In genomic region chr1:204454476-204454875, GRCh38 we compare ENCODE assay signal across 15 cellular contexts. TPM values are rescaled to one million over a fixed set of nuclear protein-coding genes. Genes with fewer than 3 reads are reported as not detected.
DNase-seq lines count a peak whose midpoint lies in the region; ATAC-seq and TF ChIP-seq lines count a peak whose summit lies in the region.
"Had no signal": no experiment of that assay in that cellular context is flagged by ENCODE, and none has a peak within 500 bp of the region (broad histone marks: within the 10 kb centered on the region; RNA-seq: fewer than 3 reads in every experiment).

No MANE protein-coding gene starts in this region.

- H4K20me1 ChIP-seq in neural cell (ENCODE audit: insufficient read depth) = no peaks in the 10 kb centered on the region

- no peak overlapping the region for H2AFZ ChIP-seq in neural cell (ENCODE audit: low read depth, low read length)

- H3K9me3 ChIP-seq in neural cell (ENCODE audit: low read length) = no peaks in the 10 kb centered on the region

- no peak overlapping the region for H3K4me3 Mint-ChIP-seq in T-helper 2 cell treated with Interferon-gamma antibody and Interleukin-4, amounts not matched to agents 5 μg/mL and 100 μg/mL, for 36 hours
- no peak overlapping the region for H3K4me3 Mint-ChIP-seq in chondrocyte (ENCODE audit: unreplicated experiment)
- H3K4me3 Mint-ChIP-seq: CD14-positive monocyte, mesothelial cell of epicardium, type B pancreatic cell had no signal

- H3K27me3 ChIP-seq in H7 (ENCODE audit: control insufficient read depth, insufficient read depth, low read length) = no peaks in the 10 kb centered on the region
- H3K27me3 ChIP-seq in neural cell (ENCODE audit: insufficient read depth, low read depth, low read length) = no peaks in the 10 kb centered on the region

- TF ChIP-seq EP300 in neural cell (conservative IDR thresholded peaks at IDR 0.05; ENCODE audit: poor library complexity, severe bottlenecking) = no peak

- no peaks in the 10 kb centered on the region for H3K27me3 Mint-ChIP-seq in T-helper 2 cell treated with Interferon-gamma antibody and Interleukin-4, amounts not matched to agents 5 μg/mL and 100 μg/mL, for 36 hours (ENCODE audit: low read depth)
- no peaks in the 10 kb centered on the region for H3K27me3 Mint-ChIP-seq in chondrocyte (ENCODE audit: low read depth)
- H3K27me3 Mint-ChIP-seq: type B pancreatic cell had no signal

- H3K4me2 ChIP-seq in neural cell (ENCODE audit: low read length) = no peak overlapping the region

- H3K27ac ChIP-seq in neural cell (ENCODE audit: low read length) = peak overlapping the region; percentile 42

- peaks cover 14% of the 10 kb centered on the region for H3K4me1 Mint-ChIP-seq in T-helper 2 cell treated with Interferon-gamma antibody and Interleukin-4, amounts not matched to agents 5 μg/mL and 100 μg/mL, for 36 hours (ENCODE audit: low read depth)
- no peaks in the 10 kb centered on the region for H3K4me1 Mint-ChIP-seq in chondrocyte (ENCODE audit: low read depth)

- H3K9ac ChIP-seq in neural cell (ENCODE audit: low read length) = peak overlapping the region; percentile 28

- H3K27ac Mint-ChIP-seq in T-helper 2 cell treated with Interferon-gamma antibody and Interleukin-4, amounts not matched to agents 5 μg/mL and 100 μg/mL, for 36 hours = peak overlapping the region; percentile 45
- no peak overlapping the region for H3K27ac Mint-ChIP-seq in chondrocyte (ENCODE audit: unreplicated experiment)
- H3K27ac Mint-ChIP-seq: mesothelial cell of epicardium had no signal

- H3K4me3 ChIP-seq in H7 (ENCODE audit: insufficient read depth, low read depth, low read length) (no peak overlapping the region), neural cell (ENCODE audit: low read length) (no peak overlapping the region)

- no peak for TF ChIP-seq RAD21 in neural cell (conservative IDR thresholded peaks at IDR 0.05)

- DNase-seq in T-helper 2 cell treated with Interferon-gamma antibody and Interleukin-4, amounts not matched to agents 5 μg/mL and 100 μg/mL, for 36 hours (ENCODE audit: low spot score) = no peak
- DNase-seq in T-helper 2 cell = no peak
- peak; percentile 55 for DNase-seq in H7
- peak; percentile 18 for DNase-seq in chondrocyte (ENCODE audit: low spot score)
- no peak for DNase-seq in GM19238 (ENCODE audit: insufficient read length, low spot score)
- DNase-seq in NCI-H1417 (lab: John Stamatoyannopoulos, UW) = no peak
- DNase-seq: activated T-cell treated with anti-CD3 and anti-CD28 coated beads for 4 hours, islet precursor cell, NCI-H2081 had no signal

- H3K79me2 ChIP-seq in neural cell (replicated peaks; ENCODE audit: insufficient read depth, low read length) = no peaks in the 10 kb centered on the region

- H3K36me3 ChIP-seq in H7 (replicated peaks; ENCODE audit: control insufficient read depth, insufficient read depth, low read length) = peaks cover 2% of the 10 kb centered on the region; the same call in 1 of the 2 replicates
- H3K36me3 ChIP-seq in neural cell (ENCODE audit: insufficient read depth, low read length) = peaks cover 14% of the 10 kb centered on the region

- peaks cover 23% of the 10 kb centered on the region for H3K36me3 Mint-ChIP-seq in T-helper 2 cell treated with Interferon-gamma antibody and Interleukin-4, amounts not matched to agents 5 μg/mL and 100 μg/mL, for 36 hours (ENCODE audit: low read depth)
- H3K36me3 Mint-ChIP-seq in chondrocyte (ENCODE audit: low read depth) = peaks cover 25% of the 10 kb centered on the region

- H3F3A ChIP-seq in neural cell (ENCODE audit: insufficient read depth, low read length, poor library complexity, severe bottlenecking) = no peaks in the 10 kb centered on the region

- TF ChIP-seq CTCF in chondrocyte (IDR thresholded peaks at IDR 0.05) = no peak
- no peak for TF ChIP-seq CTCF in neural cell (IDR thresholded peaks at IDR 0.05; ENCODE audit: poor library complexity, severe bottlenecking)

- H3K9me2 ChIP-seq in neural cell (ENCODE audit: insufficient read depth, low read length) = no peaks in the 10 kb centered on the region

- ATAC-seq in HG02588 (IDR thresholded peaks at IDR 0.05; ENCODE audit: unreplicated experiment) = no peak
- ATAC-seq: Panc1 had no signal

- H3K9me3 Mint-ChIP-seq in T-helper 2 cell treated with Interferon-gamma antibody and Interleukin-4, amounts not matched to agents 5 μg/mL and 100 μg/mL, for 36 hours = no peaks in the 10 kb centered on the region
- H3K9me3 Mint-ChIP-seq in chondrocyte (ENCODE audit: low read depth) = no peaks in the 10 kb centered on the region
- H3K9me3 Mint-ChIP-seq: CD14-positive monocyte, mesothelial cell of epicardium, type B pancreatic cell had no signal

TF ChIP-seq in neural cell, 6 proteins besides CTCF, POLR2A, EP300 and RAD21:
- no peak for TF ChIP-seq SMC3 (conservative IDR thresholded peaks at IDR 0.05; ENCODE audit: poor library complexity)

RNA-seq across cellular contexts. Expression of gene PIK3C2B, which starts 40.1 kb away (rescaled TPM):
- 14.7 and 18.1 TPM in 2 replicates for total RNA-seq in H7 (2014; rRNA removed; shearing (Covaris generic))
- total RNA-seq in chondrocyte = 19.5 to 22.4 TPM (median 19.6 TPM) in 3 replicates
- polyA plus RNA-seq in neural cell = 23.7 and 28.7 TPM in 2 replicates
- polyA minus RNA-seq in neural cell = 50.8 and 52.6 TPM in 2 replicates

RNA-seq across cellular contexts. Expression of gene PPP1R15B, which starts 42.9 kb away (rescaled TPM):
- 37.1 and 40.6 TPM in 2 replicates for total RNA-seq in H7 (2014; rRNA removed; shearing (Covaris generic))
- 29.7 to 41.0 TPM (median 40.9 TPM) in 3 replicates for total RNA-seq in chondrocyte
- 30.1 and 31.2 TPM in 2 replicates for polyA plus RNA-seq in neural cell
- polyA minus RNA-seq in neural cell = 55.2 and 55.5 TPM in 2 replicates

Comparison
In these comparisons a context has a peak if more than half of its experiments do, and no peak if none do; other contexts are left out.
1. DNase-seq: peak in H7 (single experiment) and chondrocyte (single experiment); none in T-helper 2 cell treated with Interferon-gamma antibody and Interleukin-4, amounts not matched to agents 5 μg/mL and 100 μg/mL, for 36 hours (single experiment), T-helper 2 cell (0 of 5), GM19238 (single experiment) and NCI-H1417 (0 of 3).